ENCODE assay signal across 8 cellular contexts in genomic region chr2:128233790-128234395, GRCh38.
DNase-seq lines count a peak whose midpoint lies in the region; ATAC-seq and TF ChIP-seq lines count a peak whose summit lies in the region.

No MANE protein-coding gene starts in this region.

- intact Hi-C loops in heart right ventricle (cut with DNase I) (loop anchor here in 9 of 10 donors (2.0 to 10.0 kb wide), 7 partner anchors 37 to 71 kb away; no protein-coding TSS in a partner anchor), Right ventricle myocardium superior (cut with DNase I) (loop anchor here (5.0 to 10.0 kb wide), 2 partner anchors 57 to 81 kb away; partner anchors contain the start of gene HS6ST1)

- WGBS in heart right ventricle, 2 donors, result 48% methylated on average over 11 of the region's 11 CpGs

- peaks cover 0 to 20% (median 5%) of the 10 kb centered on the region in 9 donors for H3K4me1 ChIP-seq in heart right ventricle
- no peaks in the 10 kb centered on the region for H3K4me1 ChIP-seq in iPS-20b (ENCODE audit: insufficient read depth, low read length)

- ATAC-seq in heart right ventricle, result no peak
- ATAC-seq in Right ventricle myocardium superior (ENCODE audit: poor library complexity), result no peak
- ATAC-seq in GM18909 (IDR thresholded peaks at IDR 0.05; ENCODE audit: poor library complexity, unreplicated experiment), result no peak

- H3K36me3 Mint-ChIP-seq in type B pancreatic cell, result no peaks in the 10 kb centered on the region

- H3K9ac ChIP-seq in SU-DHL-6 (ENCODE audit: low read length) (peak overlapping the region; percentile 64), iPS-20b (ENCODE audit: low read depth, low read length) (no peak overlapping the region)

- H3K9me3 ChIP-seq in heart right ventricle, result no peaks in the 10 kb centered on the region
- no peaks in the 10 kb centered on the region for H3K9me3 ChIP-seq in SU-DHL-6 (ENCODE audit: insufficient read depth, low read length)
- no peaks in the 10 kb centered on the region for H3K9me3 ChIP-seq in iPS-20b (ENCODE audit: insufficient read depth, low read depth, low read length)

- peaks cover 7% of the 10 kb centered on the region for H3K27me3 Mint-ChIP-seq in type B pancreatic cell

- H3K36me3 ChIP-seq in heart right ventricle (no peaks in the 10 kb centered on the region), SU-DHL-6 (ENCODE audit: low read length) (no peaks in the 10 kb centered on the region), iPS-20b (ENCODE audit: insufficient read depth, low read depth, low read length) (no peaks in the 10 kb centered on the region)

- H3K9me3 Mint-ChIP-seq in type B pancreatic cell, result no peaks in the 10 kb centered on the region

- H3K4me1 Mint-ChIP-seq in type B pancreatic cell (ENCODE audit: unreplicated experiment), result peaks cover 7% of the 10 kb centered on the region

- H3K79me2 ChIP-seq in SU-DHL-6 (ENCODE audit: insufficient read depth, low read length), result no peaks in the 10 kb centered on the region

- peaks cover 0 to 14% (median 0%) of the 10 kb centered on the region in 7 donors for H3K27me3 ChIP-seq in heart right ventricle
- no peaks in the 10 kb centered on the region for H3K27me3 ChIP-seq in SU-DHL-6 (ENCODE audit: low read length)
- peaks cover 41% of the 10 kb centered on the region for H3K27me3 ChIP-seq in iPS-20b (ENCODE audit: insufficient read depth, low read length)

- no peaks in the 10 kb centered on the region for H3K9me2 ChIP-seq in SU-DHL-6 (replicated peaks; ENCODE audit: insufficient read depth, low read length)

- peak overlapping the region; percentile 62 for H3K27ac Mint-ChIP-seq in type B pancreatic cell

- H3K4me3 Mint-ChIP-seq in type B pancreatic cell, result peak overlapping the region; percentile 91

- H3K27ac ChIP-seq in heart right ventricle (peak overlapping the region in 5 of 10 donors; percentile 80 to 96 (median 89)), SU-DHL-6 (ENCODE audit: low read depth, low read length) (no peak overlapping the region), iPS-20b (ENCODE audit: low read length) (no peak overlapping the region)

- DNase-seq in heart right ventricle (no peak), Right ventricle myocardium superior (no peak), type B pancreatic cell (ENCODE audit: extremely low spot score, unreplicated experiment) (no peak), NCI-H1092 treated with DMSO at 0.1 percent for 48 hours (lab: John Stamatoyannopoulos, UW) (no peak)
- DNase-seq in effector CD8-positive, alpha-beta T cell (lab: John Stamatoyannopoulos, UW), result no peak

- peak overlapping the region; percentile 73 for H3K4me2 ChIP-seq in SU-DHL-6 (ENCODE audit: low read depth, low read length, poor library complexity, severe bottlenecking)

- no peaks in the 10 kb centered on the region for H3F3A ChIP-seq in SU-DHL-6 (ENCODE audit: insufficient read depth)

- H3K4me3 ChIP-seq in heart right ventricle (peak overlapping the region in 6 of 10 donors; percentile 62 to 89 (median 73)), SU-DHL-6 (ENCODE audit: insufficient read depth, low read length, poor library complexity, severe bottlenecking) (peak overlapping the region; percentile 55), iPS-20b (ENCODE audit: low read length) (peak overlapping the region; percentile 73; the same call in 1 of the 2 replicates)

- no peaks in the 10 kb centered on the region for H4K20me1 ChIP-seq in SU-DHL-6 (ENCODE audit: low read depth, low read length)

- H2AFZ ChIP-seq in SU-DHL-6 (ENCODE audit: low read depth, low read length, severe bottlenecking), result peak overlapping the region; percentile 97

- TF ChIP-seq CTCF in heart right ventricle (IDR thresholded peaks at IDR 0.05) (peak in 2 of 9 donors; percentile 5 to 30), SU-DHL-6 (IDR thresholded peaks at IDR 0.05; ENCODE audit: insufficient read depth, low read length, poor library complexity, severe bottlenecking) (no peak), type B pancreatic cell (conservative IDR thresholded peaks at IDR 0.05) (peak; percentile 5)
